21 cellular contexts compared by ENCODE assay signal in the genomic region with DNA sequence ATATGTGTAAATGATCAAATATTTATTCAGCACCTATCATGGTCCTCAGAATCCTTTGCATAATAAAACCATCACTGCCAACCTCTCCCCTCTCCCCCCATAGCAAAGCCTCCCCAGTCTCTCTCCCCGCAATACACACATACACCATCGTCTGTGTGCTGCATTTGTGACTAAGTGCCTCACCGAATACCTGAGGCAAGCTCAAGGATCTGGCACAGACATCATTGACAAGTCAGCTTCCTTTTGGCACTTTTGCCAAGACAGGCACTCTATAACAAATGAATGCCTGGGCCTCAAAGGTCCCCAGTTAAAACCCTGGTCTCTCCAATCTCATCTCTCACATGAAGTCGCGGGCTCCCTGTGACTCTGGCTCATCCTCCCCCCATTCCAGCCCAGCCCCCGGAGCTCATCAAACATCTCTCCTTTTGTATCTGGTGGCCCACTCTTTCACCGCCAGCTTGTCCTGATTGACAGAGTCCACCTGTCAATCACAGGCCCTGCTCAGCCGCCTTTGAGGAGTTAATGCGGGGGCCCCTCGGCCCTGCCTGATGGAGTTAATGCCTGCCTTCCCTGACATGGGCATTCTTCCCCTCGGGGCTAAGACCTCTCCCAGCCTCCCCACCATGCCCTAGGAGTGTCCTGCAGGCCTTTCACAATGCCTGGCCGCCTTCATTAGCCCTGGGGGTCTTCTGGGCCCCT.
"Had no signal": no experiment of that assay in that cellular context is flagged by ENCODE, and none has a peak within 500 bp of the region (broad histone marks: within the 10 kb centered on the region; RNA-seq: fewer than 3 reads in every experiment).

No MANE protein-coding gene starts in this region.

- H3K27ac Mint-ChIP-seq: activated CD4-positive, alpha-beta memory T cell treated with anti-CD3 and anti-CD28 coated beads, Interleukin-2, amount 10 ng/mL, durations not matched to agents 7 days and 5 days; activated naive CD8-positive, alpha-beta T cell treated with anti-CD3 and anti-CD28 coated beads for 36 hours; activated T-cell treated with anti-CD3 and anti-CD28 coated beads, Interleukin-2, amount 50 U/mL, for 72 hours; effector memory CD8-positive, alpha-beta T cell; naive B cell; stimulated activated memory B cell treated with anti-CD40 and anti-IgM and Interleukin-4, amounts not matched to agents 10 μg/mL and 1 μg/mL and 100 μg/mL, for 72 hours; WTC11 had no signal

- H3K9ac ChIP-seq: parathyroid adenoma had no signal

- H2AFZ ChIP-seq: parathyroid adenoma had no signal

- H3K4me1 Mint-ChIP-seq: activated CD4-positive, alpha-beta memory T cell treated with anti-CD3 and anti-CD28 coated beads, Interleukin-2, amount 10 ng/mL, durations not matched to agents 7 days and 5 days; central memory CD8-positive, alpha-beta T cell; stimulated activated memory B cell treated with anti-CD40 and anti-IgM and Interleukin-4, amounts not matched to agents 10 μg/mL and 1 μg/mL and 100 μg/mL, for 72 hours had no signal

- H3K4me3 ChIP-seq: body of pancreas, gastrocnemius medialis, transverse colon had no signal

- ATAC-seq: activated T-cell treated with anti-CD3 and anti-CD28 coated beads, Interleukin-2, amount 50 U/mL, for 72 hours; body of pancreas; effector memory CD8-positive, alpha-beta T cell; gastrocnemius medialis; left colon; stimulated activated memory B cell treated with anti-CD40 and anti-IgM and Interleukin-4, amounts not matched to agents 10 μg/mL and 1 μg/mL and 100 μg/mL, for 72 hours; WTC11 had no signal

- H3K27me3 Mint-ChIP-seq: activated CD4-positive, alpha-beta memory T cell treated with anti-CD3 and anti-CD28 coated beads, Interleukin-2, amount 10 ng/mL, durations not matched to agents 7 days and 5 days; activated naive CD8-positive, alpha-beta T cell treated with anti-CD3 and anti-CD28 coated beads for 36 hours; central memory CD8-positive, alpha-beta T cell; effector memory CD8-positive, alpha-beta T cell; stimulated activated memory B cell treated with anti-CD40 and anti-IgM and Interleukin-4, amounts not matched to agents 10 μg/mL and 1 μg/mL and 100 μg/mL, for 72 hours had no signal

- H3K27ac ChIP-seq: body of pancreas, gastrocnemius medialis, neutrophil, parathyroid adenoma, transverse colon had no signal

- H3K9me3 ChIP-seq: body of pancreas, gastrocnemius medialis, neutrophil, transverse colon had no signal

- H3K36me3 Mint-ChIP-seq: activated naive CD8-positive, alpha-beta T cell treated with anti-CD3 and anti-CD28 coated beads for 36 hours; naive B cell; stimulated activated memory B cell treated with anti-CD40 and anti-IgM and Interleukin-4, amounts not matched to agents 10 μg/mL and 1 μg/mL and 100 μg/mL, for 72 hours; WTC11 had no signal

- H3K27me3 ChIP-seq: body of pancreas, gastrocnemius medialis, neutrophil, transverse colon had no signal

- DNase-seq: activated CD4-positive, alpha-beta memory T cell treated with anti-CD3 and anti-CD28 coated beads, Interleukin-2, amount 10 ng/mL, durations not matched to agents 7 days and 5 days; activated CD4-positive, alpha-beta T cell treated with anti-CD3 and anti-CD28 coated beads for 4 hours; activated CD8-positive, alpha-beta memory T cell treated with anti-CD3 and anti-CD28 coated beads, Interleukin-2, amount 50 U/mL, for 4 hours; activated gamma-delta T cell; activated naive CD8-positive, alpha-beta T cell treated with anti-CD3 and anti-CD28 coated beads for 36 hours; activated T-cell treated with anti-CD3 and anti-CD28 coated beads, Interleukin-2, amount 50 U/mL, for 72 hours; amygdala; body of pancreas; cortex of kidney; effector memory CD8-positive, alpha-beta T cell; gastrocnemius medialis; left colon; naive B cell; stimulated activated CD4-positive, alpha-beta T cell treated with anti-CD3 and anti-CD28 coated beads, Interleukin-12 subunit alpha, Interleukin-12 subunit beta, amount 100 ng/mL, for 4 hours; stimulated activated CD4-positive, alpha-beta T cell treated with anti-CD3 and anti-CD28 coated beads, Interleukin-2, amount 100 ng/mL, for 24 hours; transverse colon had no signal

- H3K9me3 Mint-ChIP-seq: activated CD4-positive, alpha-beta memory T cell treated with anti-CD3 and anti-CD28 coated beads, Interleukin-2, amount 10 ng/mL, durations not matched to agents 7 days and 5 days; activated naive CD8-positive, alpha-beta T cell treated with anti-CD3 and anti-CD28 coated beads for 36 hours; activated T-cell treated with anti-CD3 and anti-CD28 coated beads, Interleukin-2, amount 50 U/mL, for 72 hours; central memory CD8-positive, alpha-beta T cell; effector memory CD8-positive, alpha-beta T cell; naive B cell; stimulated activated memory B cell treated with anti-CD40 and anti-IgM and Interleukin-4, amounts not matched to agents 10 μg/mL and 1 μg/mL and 100 μg/mL, for 72 hours; WTC11 had no signal

- H3K4me3 Mint-ChIP-seq: activated CD4-positive, alpha-beta memory T cell treated with anti-CD3 and anti-CD28 coated beads, Interleukin-2, amount 10 ng/mL, durations not matched to agents 7 days and 5 days; activated naive CD8-positive, alpha-beta T cell treated with anti-CD3 and anti-CD28 coated beads for 36 hours; activated T-cell treated with anti-CD3 and anti-CD28 coated beads, Interleukin-2, amount 50 U/mL, for 72 hours; central memory CD8-positive, alpha-beta T cell; effector memory CD8-positive, alpha-beta T cell; stimulated activated memory B cell treated with anti-CD40 and anti-IgM and Interleukin-4, amounts not matched to agents 10 μg/mL and 1 μg/mL and 100 μg/mL, for 72 hours; WTC11 had no signal

- H3K36me3 ChIP-seq: gastrocnemius medialis, neutrophil, transverse colon had no signal

- H3K4me1 ChIP-seq: body of pancreas, gastrocnemius medialis, parathyroid adenoma had no signal

- H3K79me2 ChIP-seq: parathyroid adenoma had no signal
